ENCODE assay signal across 8 cellular contexts in genomic region chr5:43602818-43603534, GRCh38. TPM values are rescaled to one million over a fixed set of nuclear protein-coding genes. Genes with fewer than 3 reads are reported as not detected.
A peak's percentile ranks its signal among the peaks of the same experiment; 100 is the strongest.
DNase-seq lines count a peak whose midpoint lies in the region; ATAC-seq and TF ChIP-seq lines count a peak whose summit lies in the region.

TSS of gene NNT (plus strand) at chr5:43603180. CDS start at chr5:43609196, 6,016 bp downstream.

- peak; percentile 77 for TF ChIP-seq POLR2A in GM19099 (IDR thresholded peaks at IDR 0.05; ENCODE audit: extremely low read depth, insufficient read length, low read depth)

- no peaks in the 10 kb centered on the region for H3K27me3 Mint-ChIP-seq in activated CD8-positive, alpha-beta T cell treated with anti-CD3 and anti-CD28 coated beads for 36 hours
- H3K27me3 Mint-ChIP-seq in memory B cell = no peaks in the 10 kb centered on the region

- H3K27ac ChIP-seq in effector memory CD4-positive, alpha-beta T cell (ENCODE audit: insufficient read depth, low read length, poor library complexity, severe bottlenecking) = peak within 1 kb of the TSS; percentile 80

- intact Hi-C loops in activated CD8-positive, alpha-beta T cell treated with anti-CD3 and anti-CD28 coated beads for 36 hours (cut with micrococcal nuclease) = loop anchor here (5.0 kb wide), 1 partner anchor 46 kb away; the partner anchor contains the start of gene PAIP1

- H3K27me3 ChIP-seq in BJ (ENCODE audit: control insufficient read depth, insufficient read depth, low read length) = no peaks in the 10 kb centered on the region
- no peaks in the 10 kb centered on the region for H3K27me3 ChIP-seq in effector memory CD4-positive, alpha-beta T cell (replicated peaks; ENCODE audit: control insufficient read depth, insufficient read depth, low read length, poor library complexity, severe bottlenecking)

- TF ChIP-seq CTCF in BJ (IDR thresholded peaks at IDR 0.05; ENCODE audit: insufficient read depth, low read depth, low read length) = no peak
- no peak for TF ChIP-seq CTCF in activated CD8-positive, alpha-beta T cell treated with anti-CD3 and anti-CD28 coated beads for 36 hours (IDR thresholded peaks at IDR 0.05)

- no peaks in the 10 kb centered on the region for H3K9me3 ChIP-seq in effector memory CD4-positive, alpha-beta T cell (ENCODE audit: control insufficient read depth, low read length)

- CTCF ChIA-PET in BJ (lab: Yijun Ruan, JAX) = interaction anchor here (0.9 to 1.4 kb wide), 3 partner anchors 14 to 43 kb away, joined by 3 read pairs; no protein-coding TSS in a partner anchor
- CTCF ChIA-PET in activated CD8-positive, alpha-beta T cell treated with anti-CD3 and anti-CD28 coated beads for 36 hours (lab: Charles Lee) = interaction anchor here (1.1 to 3.2 kb wide), 6 partner anchors 9 to 119 kb away, joined by 3 to 25 read pairs (median 5); partner anchors contain the start of gene TMEM267

- ATAC-seq in HG03378 (IDR thresholded peaks at IDR 0.05; ENCODE audit: unreplicated experiment) = peak; percentile 51
- peak; percentile 72 for ATAC-seq in activated CD8-positive, alpha-beta T cell treated with anti-CD3 and anti-CD28 coated beads for 36 hours
- ATAC-seq in memory B cell (ENCODE audit: low read depth) = peak; percentile 76

- peaks cover 38% of the 10 kb centered on the region for H3K4me1 Mint-ChIP-seq in activated CD8-positive, alpha-beta T cell treated with anti-CD3 and anti-CD28 coated beads for 36 hours (ENCODE audit: low read depth)
- peaks cover 23% of the 10 kb centered on the region for H3K4me1 Mint-ChIP-seq in memory B cell

- DNase-seq in BJ (ENCODE audit: low read depth) (no peak), NCI-H526 treated with DMSO at 0.1 percent for 48 hours (lab: John Stamatoyannopoulos, UW) (peak; percentile 77), memory B cell (ENCODE audit: low spot score in 2 of 2) (peak; percentile 61 to 70)
- DNase-seq in activated CD8-positive, alpha-beta T cell treated with anti-CD3 and anti-CD28 coated beads for 36 hours = peak; percentile 84
- peak; percentile 62 to 75 (median 70) for DNase-seq in effector memory CD4-positive, alpha-beta T cell
- peak; percentile 50 for DNase-seq in stimulated activated CD8-positive, alpha-beta memory T cell treated with anti-CD3 and anti-CD28 coated beads, Interleukin-12 subunit alpha, Interleukin-12 subunit beta, amount 100 ng/mL, for 24 hours (ENCODE audit: extremely low read depth)

- H3K4me3 ChIP-seq in BJ (ENCODE audit: low read depth, low read length) = peak within 1 kb of the TSS; percentile 76
- H3K4me3 ChIP-seq in effector memory CD4-positive, alpha-beta T cell (ENCODE audit: insufficient read depth, low read depth, low read length, poor library complexity, severe bottlenecking) = peak within 1 kb of the TSS; percentile 88

- peak within 1 kb of the TSS; percentile 86 for H3K4me3 Mint-ChIP-seq in activated CD8-positive, alpha-beta T cell treated with anti-CD3 and anti-CD28 coated beads for 36 hours
- H3K4me3 Mint-ChIP-seq in memory B cell = peak within 1 kb of the TSS; percentile 84

- H3K36me3 Mint-ChIP-seq in activated CD8-positive, alpha-beta T cell treated with anti-CD3 and anti-CD28 coated beads for 36 hours (ENCODE audit: low read depth) = peaks cover 18% of the 10 kb centered on the region
- H3K36me3 Mint-ChIP-seq in memory B cell = peaks cover 12% of the 10 kb centered on the region

- no peaks in the 10 kb centered on the region for H3K36me3 ChIP-seq in BJ (ENCODE audit: control insufficient read depth, insufficient read depth, low read length)
- H3K36me3 ChIP-seq in effector memory CD4-positive, alpha-beta T cell (ENCODE audit: control insufficient read depth, insufficient read depth, low read length) = no peaks in the 10 kb centered on the region

- no peaks in the 10 kb centered on the region for H3K9me3 Mint-ChIP-seq in activated CD8-positive, alpha-beta T cell treated with anti-CD3 and anti-CD28 coated beads for 36 hours
- no peaks in the 10 kb centered on the region for H3K9me3 Mint-ChIP-seq in memory B cell

- POLR2A ChIA-PET in BJ (lab: Charles Lee) = interaction anchor here (0.6 to 0.7 kb wide), 2 partner anchors 43 to 420 kb away, joined by 8 to 17 read pairs; no protein-coding TSS in a partner anchor
- POLR2A ChIA-PET in activated CD8-positive, alpha-beta T cell treated with anti-CD3 and anti-CD28 coated beads for 36 hours (lab: Charles Lee) = interaction anchor here (0.6 to 3.6 kb wide), 13 partner anchors 12 to 409 kb away, joined by 3 to 22 read pairs (median 4); partner anchors contain the start of gene TMEM267

- H3K4me1 ChIP-seq in effector memory CD4-positive, alpha-beta T cell (ENCODE audit: control insufficient read depth, insufficient read depth, low read length, poor library complexity, severe bottlenecking) = peaks cover 18% of the 10 kb centered on the region

- H3K27ac Mint-ChIP-seq in activated CD8-positive, alpha-beta T cell treated with anti-CD3 and anti-CD28 coated beads for 36 hours = peak within 1 kb of the TSS; percentile 87
- peak within 1 kb of the TSS; percentile 87 for H3K27ac Mint-ChIP-seq in memory B cell

RNA-seq across cellular contexts. Expression of gene NNT, which starts in this region (rescaled TPM):
- polyA plus RNA-seq in BJ (2011; rRNA removed) = 44.8 and 48.7 TPM in 2 replicates
- polyA minus RNA-seq in BJ (2011; rRNA and poly(A)+ RNA removed) = 43.9 and 61.9 TPM in 2 replicates
- total RNA-seq in activated CD8-positive, alpha-beta T cell treated with anti-CD3 and anti-CD28 coated beads for 36 hours = 10 to 100 TPM; 72.0 to 78.4 TPM
